In genomic region chr6:2990179-2990931, GRCh38 we compare ENCODE assay signal across 8 cellular contexts. TPM values are rescaled to one million over a fixed set of nuclear protein-coding genes. Genes with fewer than 3 reads are reported as not detected.
DNase-seq lines count a peak whose midpoint lies in the region; ATAC-seq and TF ChIP-seq lines count a peak whose summit lies in the region.

No MANE protein-coding gene starts in this region.

- peak overlapping the region; percentile 98 for H3K27ac ChIP-seq in Panc1 (ENCODE audit: low read length)
- H3K27ac ChIP-seq in thymus (ENCODE audit: low read depth) = peak overlapping the region; percentile 99

- no peak for ATAC-seq in Right ventricle myocardium superior (ENCODE audit: poor library complexity)
- no peak for ATAC-seq in Panc1
- ATAC-seq in GM19023 (IDR thresholded peaks at IDR 0.05; ENCODE audit: unreplicated experiment) = no peak

- H3K9me3 ChIP-seq in Panc1 (ENCODE audit: control insufficient read depth, insufficient read depth, low read depth, low read length) (no peaks in the 10 kb centered on the region), thymus (ENCODE audit: control insufficient read depth) (no peaks in the 10 kb centered on the region)

- TSS peak; percentile 95 for BruUV-seq in Panc1 (replicated peaks; lab: Mats Ljungman, UMichigan)

- H3K27me3 ChIP-seq in Panc1 (ENCODE audit: control insufficient read depth, insufficient read depth, low read length) (no peaks in the 10 kb centered on the region), thymus (ENCODE audit: control insufficient read depth, insufficient read depth) (no peaks in the 10 kb centered on the region)

- H3K4me1 ChIP-seq in Panc1 (ENCODE audit: control insufficient read depth, insufficient read depth, low read length) (peaks cover 11% of the 10 kb centered on the region), thymus (ENCODE audit: control insufficient read depth, insufficient read depth, low read length) (no peaks in the 10 kb centered on the region)

- intact Hi-C loops in Right ventricle myocardium superior (cut with DNase I) = no loop called here
- intact Hi-C loops in cardiac septum (cut with DNase I) = no loop called here
- intact Hi-C loops in Panc1 (cut with micrococcal nuclease; ENCODE audit: unreplicated experiment) = loop anchor here (10.0 kb wide), 1 partner anchor 264 kb away; the partner anchor contains the start of gene PSMG4

- POLR2A ChIA-PET in Panc1 (lab: Charles Lee) = interaction anchor here (0.6 to 2.4 kb wide), 6 partner anchors 8 to 254 kb away, joined by 3 to 8 read pairs (median 5); partner anchors contain the start of genes NQO2, RIPK1 and SERPINB6

- CTCF ChIA-PET in Panc1 (lab: Charles Lee) = interaction anchor here (0.6 to 1.6 kb wide), 3 partner anchors 11 to 121 kb away, joined by 3 to 6 read pairs (median 6); no protein-coding TSS in a partner anchor

- H3K4me3 ChIP-seq in Panc1 (ENCODE audit: low read depth in 2 of 2, low read length in 2 of 2) (peak overlapping the region; percentile 77 to 82), thymus (ENCODE audit: low read length) (peak overlapping the region; percentile 79)

- in situ Hi-C loops in Panc1 (cut with HindIII; ENCODE audit: low pct_unique_long_range_greater_than_20kb, low sequenced_read_pairs) = no loop called here

- TF ChIP-seq CTCF in Panc1 (IDR thresholded peaks at IDR 0.05) = no peak

- DNase-seq in Right ventricle myocardium superior (peak; percentile 50), cardiac septum (ENCODE audit: low spot score) (no peak), Panc1 (ENCODE audit: low read depth, low spot score) (no peak), lung microvascular endothelial cell (ENCODE audit: low read depth in 2 of 2) (peak; percentile 37 to 42), SKM-1 treated with dmso at 0.1 percent for 144 hours (lab: John Stamatoyannopoulos, UW; ENCODE audit: unreplicated experiment) (no peak)
- peak; percentile 10 for DNase-seq in central memory CD4-positive, alpha-beta T cell

- 2% methylated on average over 19 of the region's 19 CpGs for WGBS in thymus

- H3K36me3 ChIP-seq in Panc1 (ENCODE audit: control insufficient read depth, insufficient read depth, low read length) (no peaks in the 10 kb centered on the region), thymus (ENCODE audit: control insufficient read depth, insufficient read depth) (no peaks in the 10 kb centered on the region)

RNA-seq across cellular contexts. Expression of gene NQO2, which starts 9.3 kb away (rescaled TPM):
- 70.5 TPM for total RNA-seq in Right ventricle myocardium superior
- total RNA-seq in cardiac septum = 37.9 TPM
- total RNA-seq in Panc1 (2021; ENCODE audit: unreplicated experiment) = 45.7 TPM
- polyA plus RNA-seq in Panc1 (2012; ENCODE audit: insufficient read length) = 49.3 TPM
- total RNA-seq in lung microvascular endothelial cell = 7.6 and 8.5 TPM in 2 replicates
- 21.7 TPM for polyA plus RNA-seq in thymus

RNA-seq across cellular contexts. Expression of gene SERPINB6, which starts 19.0 kb away (rescaled TPM):
- total RNA-seq in Right ventricle myocardium superior (265 TPM), cardiac septum (171 TPM), Panc1 (2021; ENCODE audit: unreplicated experiment) (131 TPM), lung microvascular endothelial cell (79.0 and 112 TPM in 2 replicates)
- 155 TPM for polyA plus RNA-seq in Panc1 (2012; ENCODE audit: insufficient read length)
- polyA plus RNA-seq in thymus = 84.3 TPM

Comparison
In these comparisons a context has a peak if more than half of its experiments do, and no peak if none do; other contexts are left out.
1. DNase-seq: peak in Right ventricle myocardium superior (single experiment), central memory CD4-positive, alpha-beta T cell (single experiment) and lung microvascular endothelial cell (2 of 2); none in cardiac septum (single experiment), Panc1 (single experiment) and SKM-1 treated with dmso at 0.1 percent for 144 hours (single experiment).